18 cellular contexts compared by ENCODE assay signal in genomic region chr6:75077694-75078093, GRCh38.
DNase-seq lines count a peak whose midpoint lies in the region; ATAC-seq, FAIRE-seq and TF ChIP-seq lines count a peak whose summit lies in the region.
"Had no signal": no experiment of that assay in that cellular context is flagged by ENCODE, and none has a peak within 500 bp of the region (broad histone marks: within the 10 kb centered on the region; RNA-seq: fewer than 3 reads in every experiment).

No MANE protein-coding gene starts in this region.

- intact Hi-C loops in aorta (cut with DNase I) = no loop called here

- no peak overlapping the region for H3K4me3 Mint-ChIP-seq in astrocyte (ENCODE audit: unreplicated experiment)
- no peak overlapping the region for H3K4me3 Mint-ChIP-seq in osteocyte (ENCODE audit: unreplicated experiment)
- H3K4me3 Mint-ChIP-seq: CD14-positive monocyte; CD4-positive, alpha-beta memory T cell; H9 had no signal

- ATAC-seq in aorta (ENCODE audit: low FRiP score) = no peak

- peak; percentile 20 for FAIRE-seq in astrocyte (lab: Jason Lieb, UNC)
- FAIRE-seq: A204.1, H1, HTR-8/SVneo had no signal

- H3K36me3 Mint-ChIP-seq in astrocyte (ENCODE audit: low read depth, unreplicated experiment) (peaks cover 6% of the 10 kb centered on the region), osteocyte (ENCODE audit: unreplicated experiment) (peaks cover 52% of the 10 kb centered on the region)
- H3K36me3 Mint-ChIP-seq: CD14-positive monocyte; CD4-positive, alpha-beta memory T cell had no signal

- H3K27me3 ChIP-seq in astrocyte (ENCODE audit: insufficient read depth, low read length) = no peaks in the 10 kb centered on the region
- H3K27me3 ChIP-seq in aorta (ENCODE audit: control insufficient read depth in 1 of 2, insufficient read depth in 2 of 2, low read length in 1 of 2) = no peaks in the 10 kb centered on the region
- H3K27me3 ChIP-seq: BLaER1 had no signal

- no peak overlapping the region for H2AFZ ChIP-seq in astrocyte (ENCODE audit: low read depth, low read length)

- no peak overlapping the region for H3K4me2 ChIP-seq in astrocyte (ENCODE audit: low read length)
- H3K4me2 ChIP-seq: BLaER1 had no signal

- H3K36me3 ChIP-seq in astrocyte (ENCODE audit: insufficient read depth, low read length) = no peaks in the 10 kb centered on the region
- peaks cover 0 to 3% of the 10 kb centered on the region in 2 donors for H3K36me3 ChIP-seq in aorta (ENCODE audit: control insufficient read depth in 1 of 2, insufficient read depth in 2 of 2, low read length in 1 of 2)
- H3K36me3 ChIP-seq: BLaER1 had no signal

- peaks cover 2% of the 10 kb centered on the region for H3K9me3 Mint-ChIP-seq in astrocyte (ENCODE audit: unreplicated experiment)
- peaks cover 6% of the 10 kb centered on the region for H3K9me3 Mint-ChIP-seq in osteocyte (ENCODE audit: unreplicated experiment)
- H3K9me3 Mint-ChIP-seq: H9 had no signal

- H4K20me1 ChIP-seq in astrocyte (ENCODE audit: insufficient read depth, low read length) = no peaks in the 10 kb centered on the region
- H4K20me1 ChIP-seq: BLaER1 had no signal

- no peak overlapping the region for H3K9ac ChIP-seq in astrocyte (ENCODE audit: low read length)
- H3K9ac ChIP-seq: BLaER1 had no signal

- 54 to 63% methylated on average over 2 of the region's 2 CpGs for WGBS in aorta, 2 donors

- no peak overlapping the region for H3K4me3 ChIP-seq in astrocyte (ENCODE audit: insufficient read depth, low read depth, low read length)
- no peak overlapping the region for H3K4me3 ChIP-seq in fibroblast of pulmonary artery (replicated peaks; ENCODE audit: low read depth, low read length)
- no peak overlapping the region for H3K4me3 ChIP-seq in aorta (ENCODE audit: low read length in 2 of 2)
- H3K4me3 ChIP-seq: BLaER1 had no signal

- H3K27ac Mint-ChIP-seq in astrocyte (ENCODE audit: unreplicated experiment) = no peak overlapping the region
- H3K27ac Mint-ChIP-seq in osteocyte (ENCODE audit: unreplicated experiment) = peak overlapping the region; percentile 5
- H3K27ac Mint-ChIP-seq: CD4-positive, alpha-beta memory T cell; H9 had no signal

- H3K4me1 Mint-ChIP-seq in astrocyte (ENCODE audit: low read depth, unreplicated experiment) = no peaks in the 10 kb centered on the region
- peaks cover 54% of the 10 kb centered on the region for H3K4me1 Mint-ChIP-seq in osteocyte (ENCODE audit: unreplicated experiment)
- H3K4me1 Mint-ChIP-seq: CD14-positive monocyte; CD4-positive, alpha-beta memory T cell had no signal

- H3K27me3 Mint-ChIP-seq in astrocyte (ENCODE audit: low read depth, unreplicated experiment) = no peaks in the 10 kb centered on the region
- H3K27me3 Mint-ChIP-seq in osteocyte (ENCODE audit: unreplicated experiment) = no peaks in the 10 kb centered on the region
- H3K27me3 Mint-ChIP-seq: CD4-positive, alpha-beta memory T cell had no signal

- TF ChIP-seq CTCF in astrocyte (IDR thresholded peaks at IDR 0.05; ENCODE audit: insufficient read depth, low read depth, low read length) (no peak), fibroblast of pulmonary artery (IDR thresholded peaks at IDR 0.05; ENCODE audit: low read length, missing control alignments) (no peak), osteocyte (IDR thresholded peaks at IDR 0.05) (no peak)

- no peak overlapping the region for H3K27ac ChIP-seq in astrocyte (ENCODE audit: low read depth, low read length)
- H3K27ac ChIP-seq in aorta (ENCODE audit: low read depth in 1 of 2, low read length in 2 of 2) = no peak overlapping the region
- H3K27ac ChIP-seq: BLaER1 had no signal

- H3K9me3 ChIP-seq in astrocyte (ENCODE audit: insufficient read depth, low read depth, low read length) (no peaks in the 10 kb centered on the region), aorta (ENCODE audit: control insufficient read depth, low read length) (no peaks in the 10 kb centered on the region)
- H3K9me3 ChIP-seq: BLaER1 had no signal

- DNase-seq in astrocyte (ENCODE audit: low read depth) = no peak
- peak; percentile 16 for DNase-seq in fibroblast of pulmonary artery (ENCODE audit: low read depth)
- no peak for DNase-seq in osteocyte (ENCODE audit: extremely low spot score, unreplicated experiment)
- no peak for DNase-seq in NK-92 treated with Interleukin-12 subunit alpha and Interleukin-12 subunit beta, amount 100 ng/mL, for 24 hours (lab: John Stamatoyannopoulos, UW)
- DNase-seq in AG08396 (ENCODE audit: low spot score) = no peak
- DNase-seq in aorta = no peak
- DNase-seq: ACHN; CD4-positive, alpha-beta memory T cell; DMS153; DMS79; GDM1; H9; IMR-90 had no signal

- H3K4me1 ChIP-seq in astrocyte (ENCODE audit: insufficient read depth, low read length) (no peaks in the 10 kb centered on the region), aorta (ENCODE audit: control insufficient read depth in 1 of 2, insufficient read depth in 2 of 2, low read length in 2 of 2) (no peaks in the 10 kb centered on the region)
- H3K4me1 ChIP-seq: BLaER1 had no signal

- H3K79me2 ChIP-seq in astrocyte (ENCODE audit: insufficient read depth, low read length) = no peaks in the 10 kb centered on the region
